9 cellular contexts compared by ENCODE assay signal in the genomic region with DNA sequence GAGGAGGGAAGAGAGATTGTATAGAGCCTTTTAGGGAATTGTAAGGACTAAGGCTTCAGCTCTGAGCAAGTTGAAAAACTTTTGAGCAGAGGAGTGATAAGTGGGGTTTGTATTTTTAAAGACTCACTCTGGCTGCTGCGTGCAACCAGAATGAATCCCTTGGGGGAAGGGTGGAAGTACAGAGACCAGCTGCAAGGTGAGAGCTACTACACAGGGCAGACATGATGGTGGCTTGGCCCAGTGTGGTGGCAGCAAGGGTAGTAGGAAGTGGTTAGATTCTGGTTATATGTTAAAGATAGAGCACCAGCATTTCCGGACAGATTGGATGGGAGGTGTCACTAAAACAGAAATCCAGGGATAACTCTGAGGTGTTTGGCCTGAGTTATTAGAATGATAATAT. TPM values are rescaled to one million over a fixed set of nuclear protein-coding genes. Genes with fewer than 3 reads are reported as not detected.
DNase-seq lines count a peak whose midpoint lies in the region; ATAC-seq and TF ChIP-seq lines count a peak whose summit lies in the region.
"Had no signal": no experiment of that assay in that cellular context is flagged by ENCODE, and none has a peak within 500 bp of the region (broad histone marks: within the 10 kb centered on the region; RNA-seq: fewer than 3 reads in every experiment).

No MANE protein-coding gene starts in this region.

- no peaks in the 10 kb centered on the region for H3K9me3 Mint-ChIP-seq in activated naive CD4-positive, alpha-beta T cell treated with anti-CD3 and anti-CD28 coated beads, Interleukin-2, amount 10 ng/mL, durations not matched to agents 7 days and 5 days
- H3K9me3 Mint-ChIP-seq in activated naive CD4-positive, alpha-beta T cell treated with anti-CD3 and anti-CD28 coated beads for 36 hours = no peaks in the 10 kb centered on the region

- no peaks in the 10 kb centered on the region for H3K27me3 ChIP-seq in stomach

- no peaks in the 10 kb centered on the region for H3K9me3 ChIP-seq in stomach

- H3K27ac Mint-ChIP-seq in activated naive CD4-positive, alpha-beta T cell treated with anti-CD3 and anti-CD28 coated beads, Interleukin-2, amount 10 ng/mL, durations not matched to agents 7 days and 5 days = no peak overlapping the region
- no peak overlapping the region for H3K27ac Mint-ChIP-seq in activated naive CD4-positive, alpha-beta T cell treated with anti-CD3 and anti-CD28 coated beads for 36 hours

- TF ChIP-seq EP300 in stomach (IDR thresholded peaks at IDR 0.05) = no peak

- intact Hi-C loops in activated naive CD4-positive, alpha-beta T cell treated with anti-CD3 and anti-CD28 coated beads for 36 hours (cut with micrococcal nuclease) = no loop called here
- intact Hi-C loops in stomach (cut with DNase I; ENCODE audit: low total_unique reads) = no loop called here

- no peak for TF ChIP-seq POLR2A in stomach (IDR thresholded peaks at IDR 0.05)

- 57 to 81% (median 70%) methylated on average over 2 of the region's 2 CpGs for WGBS in stomach, 5 donors

- CTCF ChIA-PET in activated naive CD4-positive, alpha-beta T cell treated with anti-CD3 and anti-CD28 coated beads, Interleukin-2, amount 10 ng/mL, durations not matched to agents 7 days and 5 days (lab: Charles Lee) = no interaction called here
- CTCF ChIA-PET in activated naive CD4-positive, alpha-beta T cell treated with anti-CD3 and anti-CD28 coated beads for 36 hours (lab: Charles Lee) = interaction anchor here (0.6 kb wide), 1 partner anchor 793 kb away, joined by 4 read pairs; no protein-coding TSS in a partner anchor

- TF ChIP-seq CTCF in stomach (IDR thresholded peaks at IDR 0.05) = no peak

- H3K27me3 Mint-ChIP-seq in activated naive CD4-positive, alpha-beta T cell treated with anti-CD3 and anti-CD28 coated beads, Interleukin-2, amount 10 ng/mL, durations not matched to agents 7 days and 5 days = peaks cover 22% of the 10 kb centered on the region
- no peaks in the 10 kb centered on the region for H3K27me3 Mint-ChIP-seq in activated naive CD4-positive, alpha-beta T cell treated with anti-CD3 and anti-CD28 coated beads for 36 hours (ENCODE audit: low read depth)

- no peak overlapping the region for H3K4me3 ChIP-seq in stomach
- H3K4me3 ChIP-seq: SK-N-MC had no signal

- peak; percentile 99 for ATAC-seq in HG02981 (IDR thresholded peaks at IDR 0.05; ENCODE audit: unreplicated experiment)

- H3K36me3 Mint-ChIP-seq in activated naive CD4-positive, alpha-beta T cell treated with anti-CD3 and anti-CD28 coated beads, Interleukin-2, amount 10 ng/mL, durations not matched to agents 7 days and 5 days = no peaks in the 10 kb centered on the region
- no peaks in the 10 kb centered on the region for H3K36me3 Mint-ChIP-seq in activated naive CD4-positive, alpha-beta T cell treated with anti-CD3 and anti-CD28 coated beads for 36 hours (ENCODE audit: low read depth)

- H3K4me1 Mint-ChIP-seq in activated naive CD4-positive, alpha-beta T cell treated with anti-CD3 and anti-CD28 coated beads, Interleukin-2, amount 10 ng/mL, durations not matched to agents 7 days and 5 days = peaks cover 6% of the 10 kb centered on the region
- no peaks in the 10 kb centered on the region for H3K4me1 Mint-ChIP-seq in activated naive CD4-positive, alpha-beta T cell treated with anti-CD3 and anti-CD28 coated beads for 36 hours (ENCODE audit: low read depth)

- H3K36me3 ChIP-seq in stomach = no peaks in the 10 kb centered on the region

- peaks cover 7 to 48% (median 23%) of the 10 kb centered on the region in 4 donors for H3K4me1 ChIP-seq in stomach

- H3K4me3 Mint-ChIP-seq in activated naive CD4-positive, alpha-beta T cell treated with anti-CD3 and anti-CD28 coated beads, Interleukin-2, amount 10 ng/mL, durations not matched to agents 7 days and 5 days = no peak overlapping the region
- no peak overlapping the region for H3K4me3 Mint-ChIP-seq in activated naive CD4-positive, alpha-beta T cell treated with anti-CD3 and anti-CD28 coated beads for 36 hours

- peak overlapping the region in 3 of 5 donors; percentile 6 to 60 (median 20) for H3K27ac ChIP-seq in stomach
- H3K27ac ChIP-seq: SK-N-MC had no signal

- DNase-seq in activated naive CD4-positive, alpha-beta T cell treated with anti-CD3 and anti-CD28 coated beads, Interleukin-2, amount 10 ng/mL, durations not matched to agents 7 days and 5 days = peak; percentile 22
- DNase-seq in activated naive CD4-positive, alpha-beta T cell treated with anti-CD3 and anti-CD28 coated beads for 36 hours = no peak
- DNase-seq in OCI-M1 (lab: John Stamatoyannopoulos, UW) = peak; percentile 54
- no peak for DNase-seq in stomach
- no peak for DNase-seq in stimulated activated CD4-positive, alpha-beta T cell treated with anti-CD3 and anti-CD28 coated beads, Interleukin-12 subunit alpha, Interleukin-12 subunit beta, amount 100 ng/mL, for 4 hours
- no peak for DNase-seq in HuH-7 (ENCODE audit: low spot score)
- no peak for DNase-seq in H4 (ENCODE audit: low spot score)

RNA-seq across cellular contexts. Expression of gene SESTD1, which starts 10.1 kb away (rescaled TPM):
- 10 to 100 TPM; 11.3 to 12.4 TPM for total RNA-seq in activated naive CD4-positive, alpha-beta T cell treated with anti-CD3 and anti-CD28 coated beads for 36 hours
- total RNA-seq in stomach = 100 to 1,000 TPM in 1 of 5 donors, 10 to 100 TPM in 4; 13.4 to 159 (median 51.1) TPM
- polyA plus RNA-seq in stomach = 10 to 100 TPM in 2 of 3 donors, 1 to 10 TPM in 1; 7.4 to 15.3 (median 12.7) TPM
- 9.9 and 10.7 TPM in 2 replicates for total RNA-seq in H4 (2014; rRNA removed; shearing (Covaris generic))

Comparison
In these comparisons a context has a peak if more than half of its experiments do, and no peak if none do; other contexts are left out.
1. DNase-seq: peak in activated naive CD4-positive, alpha-beta T cell treated with anti-CD3 and anti-CD28 coated beads, Interleukin-2, amount 10 ng/mL, durations not matched to agents 7 days and 5 days (single experiment) and OCI-M1 (single experiment); none in activated naive CD4-positive, alpha-beta T cell treated with anti-CD3 and anti-CD28 coated beads for 36 hours (single experiment), stomach (single experiment), stimulated activated CD4-positive, alpha-beta T cell treated with anti-CD3 and anti-CD28 coated beads, Interleukin-12 subunit alpha, Interleukin-12 subunit beta, amount 100 ng/mL, for 4 hours (single experiment), HuH-7 (single experiment) and H4 (single experiment).